In the genomic region with DNA sequence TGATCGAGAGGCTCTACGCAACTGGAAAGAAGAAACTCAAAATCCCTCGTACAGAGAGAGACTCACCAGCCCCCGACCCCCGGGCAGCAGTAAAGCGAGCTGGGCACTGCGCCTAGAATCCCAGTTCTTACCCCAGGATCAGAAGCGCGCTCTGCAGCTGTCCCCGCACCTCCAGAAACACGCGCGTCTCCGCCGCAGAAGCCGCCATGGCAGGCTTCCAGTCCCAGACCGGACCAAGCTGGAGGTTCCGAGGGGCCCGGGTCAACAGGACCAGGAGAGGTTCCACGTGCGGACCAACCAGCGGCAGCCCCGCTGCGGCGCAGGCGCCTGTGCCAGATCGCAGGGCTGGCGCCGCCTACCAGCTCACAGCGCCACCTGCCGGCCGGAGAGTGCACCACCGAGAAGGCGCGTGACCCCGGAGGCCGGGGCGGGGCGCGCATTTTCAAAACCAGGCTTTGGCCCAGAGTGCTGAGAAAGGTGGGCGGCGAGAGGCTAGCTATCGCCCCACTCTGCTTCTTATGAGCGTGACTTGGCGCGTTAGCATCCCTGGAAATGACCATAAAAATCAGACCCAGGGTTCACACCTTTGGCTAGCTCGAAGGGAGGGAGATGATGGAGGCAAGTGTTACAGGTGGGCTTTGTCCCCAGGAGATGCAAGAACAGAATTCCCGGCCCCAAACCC, we compare ENCODE assay signal across 8 cellular contexts. TPM values are rescaled to one million over a fixed set of nuclear protein-coding genes. Genes with fewer than 3 reads are reported as not detected.
DNase-seq lines count a peak whose midpoint lies in the region; ATAC-seq and TF ChIP-seq lines count a peak whose summit lies in the region.

UBE3D (minus strand) TSS at position 331 of the 682 bp plus-strand sequence; CDS start at position 208, 123 bp downstream.

- H3K18ac ChIP-seq in trophoblast cell (ENCODE audit: low read length) = peak within 1 kb of the TSS; percentile 75

- H3K36me3 ChIP-seq in H7 (replicated peaks; ENCODE audit: control insufficient read depth, insufficient read depth, low read length) = no peaks in the 10 kb centered on the region
- no peaks in the 10 kb centered on the region for H3K36me3 ChIP-seq in Loucy (ENCODE audit: insufficient read depth, low read length)
- peaks cover 3 to 5% of the 10 kb centered on the region in 2 experiments for H3K36me3 ChIP-seq in SK-N-SH (replicated peaks in 1 of 2; ENCODE audit: control insufficient read depth in 1 of 2, insufficient read depth in 2 of 2, low read length in 1 of 2)
- no peaks in the 10 kb centered on the region for H3K36me3 ChIP-seq in trophoblast cell (ENCODE audit: control insufficient read depth in 1 of 2, insufficient read depth in 2 of 2, low read length in 2 of 2)
- no peaks in the 10 kb centered on the region for H3K36me3 ChIP-seq in transverse colon

- H2AFZ ChIP-seq in Loucy (ENCODE audit: low read length) (peak within 1 kb of the TSS; percentile 98), SK-N-SH (ENCODE audit: low read depth) (peak within 1 kb of the TSS; percentile 94), trophoblast cell (ENCODE audit: insufficient read depth, low read length, poor library complexity) (peak within 1 kb of the TSS; percentile 85)

- peaks cover 6% of the 10 kb centered on the region for H3K79me1 ChIP-seq in trophoblast cell (ENCODE audit: low read length)

- H3K27ac Mint-ChIP-seq in activated naive CD4-positive, alpha-beta T cell treated with anti-CD3 and anti-CD28 coated beads, Interleukin-2, amount 50 U/mL, for 72 hours = peak within 1 kb of the TSS; percentile 72 to 92

- H3K9me2 ChIP-seq in Loucy (replicated peaks; ENCODE audit: low read depth, low read length) (no peaks in the 10 kb centered on the region), SK-N-SH (no peaks in the 10 kb centered on the region)

- no peak within 1 kb of the TSS for H2BK12ac ChIP-seq in trophoblast cell (ENCODE audit: low read length)

- intact Hi-C loops in Right ventricle myocardium superior (cut with DNase I) = loop anchor here (5.0 kb wide), 1 partner anchor 152 kb away; no protein-coding TSS in a partner anchor
- intact Hi-C loops in transverse colon (cut with DNase I; ENCODE audit: low total_unique reads) = loop anchor here (10.0 kb wide), 1 partner anchor 129 kb away; the partner anchor contains the start of genes PGM3 and RWDD2A

- H4K20me1 ChIP-seq in Loucy (ENCODE audit: insufficient read depth, low read length, poor library complexity, severe bottlenecking) (no peaks in the 10 kb centered on the region), SK-N-SH (ENCODE audit: insufficient read depth) (no peaks in the 10 kb centered on the region)

- H3K23ac ChIP-seq in trophoblast cell (ENCODE audit: low read length) = no peak within 1 kb of the TSS

- peak; percentile 78 to 79 for ATAC-seq in activated naive CD4-positive, alpha-beta T cell treated with anti-CD3 and anti-CD28 coated beads, Interleukin-2, amount 50 U/mL, for 72 hours
- ATAC-seq in Right ventricle myocardium superior (ENCODE audit: poor library complexity) = peak; percentile 88

- H4K8ac ChIP-seq in trophoblast cell (ENCODE audit: low read depth, low read length) = peak within 1 kb of the TSS; percentile 97

- H2AK5ac ChIP-seq in trophoblast cell (ENCODE audit: low read length) = no peak within 1 kb of the TSS

- POLR2A ChIA-PET in SK-N-SH (lab: Yijun Ruan, JAX) = interaction anchor here (1.1 to 3.2 kb wide), 4 partner anchors 10 to 819 kb away, joined by 3 to 13 read pairs (median 4); partner anchors contain the start of genes IBTK, PGM3 and RWDD2A

- TF ChIP-seq EP300 in SK-N-SH (IDR thresholded peaks at IDR 0.05; ENCODE audit: borderline replicate concordance in 1 of 2, low read depth in 1 of 2, low read length in 1 of 2) (no peak), transverse colon (IDR thresholded peaks at IDR 0.05; ENCODE audit: low read depth) (no peak)

- peak within 1 kb of the TSS; percentile 78 for H3K9ac ChIP-seq in Loucy (ENCODE audit: low read depth, low read length, poor library complexity, severe bottlenecking)
- H3K9ac ChIP-seq in SK-N-SH = peak within 1 kb of the TSS; percentile 72
- H3K9ac ChIP-seq in trophoblast cell (ENCODE audit: low read length) = peak within 1 kb of the TSS; percentile 74

- TF ChIP-seq RAD21 in SK-N-SH (IDR thresholded peaks at IDR 0.05; ENCODE audit: low read length) = 0 out of 2 replicates have a peak, but pooled peaks have one; percentile 13

- H3K4ac ChIP-seq in trophoblast cell (ENCODE audit: low read depth, low read length) = peak within 1 kb of the TSS; percentile 70

- peak within 1 kb of the TSS; percentile 30 for H2BK120ac ChIP-seq in trophoblast cell (ENCODE audit: insufficient read depth, low read length, poor library complexity)

- no peaks in the 10 kb centered on the region for H3K9me3 ChIP-seq in Loucy (ENCODE audit: insufficient read depth, low read depth, low read length)
- H3K9me3 ChIP-seq in SK-N-SH = no peaks in the 10 kb centered on the region
- H3K9me3 ChIP-seq in trophoblast cell (ENCODE audit: insufficient read depth, low read depth, low read length) = no peaks in the 10 kb centered on the region
- H3K9me3 ChIP-seq in transverse colon = no peaks in the 10 kb centered on the region

- H3K36me3 Mint-ChIP-seq in activated naive CD4-positive, alpha-beta T cell treated with anti-CD3 and anti-CD28 coated beads, Interleukin-2, amount 50 U/mL, for 72 hours = no peaks in the 10 kb centered on the region

- no peaks in the 10 kb centered on the region for H3F3A ChIP-seq in Loucy (ENCODE audit: low read depth)
- peaks cover 6% of the 10 kb centered on the region for H3F3A ChIP-seq in SK-N-SH (replicated peaks; ENCODE audit: insufficient read depth)

- no peaks in the 10 kb centered on the region for H3K9me3 Mint-ChIP-seq in activated naive CD4-positive, alpha-beta T cell treated with anti-CD3 and anti-CD28 coated beads, Interleukin-2, amount 50 U/mL, for 72 hours

- peaks cover 32% of the 10 kb centered on the region for H3K79me2 ChIP-seq in Loucy (ENCODE audit: insufficient read depth, low read length)
- peaks cover 33% of the 10 kb centered on the region for H3K79me2 ChIP-seq in SK-N-SH (ENCODE audit: insufficient read depth)
- peaks cover 3% of the 10 kb centered on the region for H3K79me2 ChIP-seq in trophoblast cell (ENCODE audit: control insufficient read depth, insufficient read depth, low read length, poor library complexity)

- H3K27ac ChIP-seq in SK-N-SH (ENCODE audit: low read depth in 2 of 2, low read length in 1 of 2) (peak within 1 kb of the TSS in 1 of 2 experiments; percentile 76; a peak in 2 of 4 replicates), trophoblast cell (ENCODE audit: low read depth, low read length) (peak within 1 kb of the TSS; percentile 10), transverse colon (peak within 1 kb of the TSS; percentile 49 to 81 (median 67))

- TF ChIP-seq CTCF in Loucy (conservative IDR thresholded peaks at IDR 0.05; ENCODE audit: low read length) (peak; percentile 85), SK-N-SH (IDR thresholded peaks at IDR 0.05) (peak; percentile 84), transverse colon (IDR thresholded peaks at IDR 0.05) (peak; percentile 87 to 100 (median 99))

- DNase-seq in H7 (peak; percentile 92), SK-N-SH (peak; percentile 94), Right ventricle myocardium superior (peak; percentile 95), trophoblast cell (peak; percentile 85 to 95), transverse colon (peak; percentile 92)
- peak; percentile 94 to 98 for DNase-seq in activated naive CD4-positive, alpha-beta T cell treated with anti-CD3 and anti-CD28 coated beads, Interleukin-2, amount 50 U/mL, for 72 hours (ENCODE audit: low spot score in 2 of 2)

- WGBS in SK-N-SH (ENCODE audit: low lambda C conversion rate) = 4% methylated on average over 18 of the region's 48 CpGs
- WGBS in trophoblast cell (ENCODE audit: extremely low coverage, insufficient coverage, insufficient read length) = no CpG with 5 or more reads among the region's 48 CpGs
- 4% methylated on average over 43 of the region's 48 CpGs; no CpG with 5 or more reads in 1 of the 2 donors for WGBS in transverse colon (ENCODE audit: low coverage in 1 of 2), 2 donors

- peak; percentile 38 for TF ChIP-seq POLR2A in transverse colon (IDR thresholded peaks at IDR 0.05)

- H3K4me2 ChIP-seq in Loucy (ENCODE audit: low read depth, low read length, poor library complexity, severe bottlenecking) (peak within 1 kb of the TSS; percentile 94), SK-N-SH (peak within 1 kb of the TSS; percentile 86), trophoblast cell (ENCODE audit: low read length) (peak within 1 kb of the TSS; percentile 93)

- peak within 1 kb of the TSS; percentile 89 for H3K4me3 ChIP-seq in GM08714 (ENCODE audit: low read length)
- H3K4me3 ChIP-seq in H7 (ENCODE audit: insufficient read depth, low read depth, low read length) = peak within 1 kb of the TSS; percentile 83
- H3K4me3 ChIP-seq in Loucy (ENCODE audit: low read length, poor library complexity, severe bottlenecking) = peak within 1 kb of the TSS; percentile 88
- H3K4me3 ChIP-seq in SK-N-SH (ENCODE audit: low read depth in 2 of 2, low read length in 1 of 2) = peak within 1 kb of the TSS; percentile 92 to 98
- peak within 1 kb of the TSS; percentile 83 for H3K4me3 ChIP-seq in trophoblast cell (ENCODE audit: low read depth, low read length)
- H3K4me3 ChIP-seq in transverse colon = peak within 1 kb of the TSS; percentile 48 to 95 (median 79)

- peaks cover 59% of the 10 kb centered on the region for H3K4me1 ChIP-seq in Loucy (ENCODE audit: insufficient read depth, low read length, poor library complexity, severe bottlenecking)
- peaks cover 3 to 23% of the 10 kb centered on the region in 2 experiments for H3K4me1 ChIP-seq in SK-N-SH (ENCODE audit: control insufficient read depth in 1 of 2, insufficient read depth in 2 of 2, low read depth in 1 of 2, low read length in 1 of 2)
- H3K4me1 ChIP-seq in trophoblast cell (ENCODE audit: control insufficient read depth in 1 of 2, insufficient read depth in 2 of 2, low read length in 2 of 2) = peaks cover 2% of the 10 kb centered on the region in 2 experiments
- peaks cover 8 to 41% (median 27%) of the 10 kb centered on the region in 4 donors for H3K4me1 ChIP-seq in transverse colon

- H4K91ac ChIP-seq in trophoblast cell (ENCODE audit: low read depth, low read length) = peak within 1 kb of the TSS; percentile 61

- H4K12ac ChIP-seq in trophoblast cell (ENCODE audit: low read depth, low read length) = peak within 1 kb of the TSS; percentile 88

- peak within 1 kb of the TSS; percentile 80 for H3K14ac ChIP-seq in trophoblast cell (ENCODE audit: low read length)

- in situ Hi-C loops in transverse colon (cut with MboI; ENCODE audit: low pct_ligation_motif_present in 1 of 4, low pct_unique_long_range_greater_than_20kb in 1 of 4, low sequenced_read_pairs in 3 of 4) = loop anchor here in 2 of 4 donors (10.0 to 25.0 kb wide), 3 partner anchors 139 to 447 kb away; partner anchors contain the start of gene PRSS35 (in 1 of the 2)

- H2BK5ac ChIP-seq in trophoblast cell (ENCODE audit: low read depth, low read length, poor library complexity) = no peak within 1 kb of the TSS

- H3K27me3 ChIP-seq in H7 (ENCODE audit: control insufficient read depth, insufficient read depth, low read length) = no peaks in the 10 kb centered on the region
- H3K27me3 ChIP-seq in Loucy (ENCODE audit: insufficient read depth, low read length, poor library complexity, severe bottlenecking) = no peaks in the 10 kb centered on the region
- no peaks in the 10 kb centered on the region for H3K27me3 ChIP-seq in SK-N-SH (ENCODE audit: insufficient read depth)
- no peaks in the 10 kb centered on the region for H3K27me3 ChIP-seq in trophoblast cell (ENCODE audit: insufficient read depth, low read length)
- H3K27me3 ChIP-seq in transverse colon = no peaks in the 10 kb centered on the region

- CTCF ChIA-PET in SK-N-SH (lab: Yijun Ruan, JAX) = interaction anchor here (0.6 to 11.1 kb wide), 63 partner anchors 8 to 1019 kb away, joined by 3 to 328 read pairs (median 5); partner anchors contain the start of genes IBTK, PGM3, PRSS35 and RWDD2A

RNA-seq across cellular contexts. Expression of gene UBE3D, which starts in this region (rescaled TPM):
- 12.0 and 12.2 TPM in 2 replicates for total RNA-seq in H7 (2014; rRNA removed; shearing (Covaris generic))
- polyA plus RNA-seq in SK-N-SH (2012; rRNA removed) = 3.4 and 3.8 TPM in 2 replicates
- 4.0 and 4.9 TPM in 2 replicates for polyA plus RNA-seq in SK-N-SH (2012; cell fraction: cytosol; rRNA removed)
- 3.3 and 4.8 TPM in 2 replicates for polyA plus RNA-seq in SK-N-SH (2012; cell fraction: nucleus; rRNA removed)
- 10 to 100 TPM in 1 of 2 donors, 1 to 10 TPM in 1; 6.0 to 10.3 TPM for total RNA-seq in activated naive CD4-positive, alpha-beta T cell treated with anti-CD3 and anti-CD28 coated beads, Interleukin-2, amount 50 U/mL, for 72 hours
- total RNA-seq in Right ventricle myocardium superior (2.7 TPM), transverse colon (10 to 100 TPM in 3 of 4 donors, 1 to 10 TPM in 1; 6.1 to 30.3 (median 14.4) TPM)
- polyA plus RNA-seq in trophoblast cell (2013) = 3.7 and 4.3 TPM in 2 replicates
